8 cellular contexts compared by ENCODE assay signal in the genomic region with DNA sequence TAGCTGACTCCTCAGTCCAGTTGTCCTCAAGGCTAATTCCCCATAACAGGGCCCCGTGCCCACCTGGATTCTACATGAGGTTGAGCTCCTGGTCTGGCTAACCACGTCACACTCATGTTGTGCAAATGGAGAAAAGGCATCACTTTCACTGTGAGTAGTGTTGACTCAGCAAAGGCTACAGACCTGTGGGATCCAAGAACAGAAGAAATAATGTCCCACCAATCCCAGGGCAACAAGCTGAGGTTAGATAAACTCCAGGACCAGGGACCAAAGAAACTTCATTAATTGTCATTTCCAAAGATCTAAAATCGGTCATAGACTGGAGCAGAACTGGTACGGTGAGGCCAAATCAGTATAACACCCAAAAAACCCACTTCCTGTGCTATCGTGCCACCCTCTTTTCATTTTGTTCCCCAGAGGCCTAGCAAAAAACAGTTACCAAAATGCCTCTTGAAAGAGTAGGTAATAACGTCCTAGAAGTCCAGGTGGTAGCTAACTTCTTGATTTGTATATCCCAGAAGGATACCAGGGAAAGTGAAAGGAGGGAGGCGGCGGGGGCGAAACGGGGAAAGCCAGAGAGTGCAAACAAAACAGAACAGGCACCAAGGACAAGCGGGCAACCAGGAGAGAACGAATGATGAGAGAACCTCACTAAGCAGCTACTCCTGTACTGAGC. TPM values are rescaled to one million over a fixed set of nuclear protein-coding genes. Genes with fewer than 3 reads are reported as not detected.
DNase-seq lines count a peak whose midpoint lies in the region; ATAC-seq, FAIRE-seq and TF ChIP-seq lines count a peak whose summit lies in the region.

No MANE protein-coding gene starts in this region.

- H3K4me1 ChIP-seq in right cardiac atrium (ENCODE audit: control insufficient read depth, insufficient read depth, low read length), result peaks cover 5% of the 10 kb centered on the region

- H3K27me3 ChIP-seq in bronchial epithelial cell (ENCODE audit: control insufficient read depth, insufficient read depth, low read length), result no peaks in the 10 kb centered on the region
- no peaks in the 10 kb centered on the region for H3K27me3 ChIP-seq in right cardiac atrium (ENCODE audit: control insufficient read depth, insufficient read depth)

- intact Hi-C loops in right cardiac atrium (cut with DNase I), result no loop called here

- peak overlapping the region; percentile 50 for H3K4me3 ChIP-seq in bronchial epithelial cell (ENCODE audit: low read depth, low read length)
- peak overlapping the region; percentile 85 for H3K4me3 ChIP-seq in skeletal muscle cell (ENCODE audit: low read depth, low read length)
- H3K4me3 ChIP-seq in right cardiac atrium (ENCODE audit: low read length), result no peak overlapping the region

- H3K27ac ChIP-seq in right cardiac atrium (ENCODE audit: low read length), result no peak overlapping the region

- H3K36me3 ChIP-seq in bronchial epithelial cell (ENCODE audit: control insufficient read depth, insufficient read depth, low read length), result peaks cover 18% of the 10 kb centered on the region

- 76% methylated on average over 12 of the region's 12 CpGs for WGBS in right cardiac atrium

- peak; percentile 25 for DNase-seq in GM18507 (ENCODE audit: extremely low spot score, insufficient read length, low read depth)
- peak in 3 of 5 donors; percentile 11 to 80 (median 41) for DNase-seq in T-helper 1 cell
- peak; percentile 15 for DNase-seq in bronchial epithelial cell (ENCODE audit: low read depth)
- no peak for DNase-seq in skeletal muscle cell (ENCODE audit: low read depth)
- DNase-seq in HuH-7 (ENCODE audit: low spot score), result no peak
- DNase-seq in NCI-H82 (lab: John Stamatoyannopoulos, UW), result no peak
- no peak for DNase-seq in right cardiac atrium
- no peak for DNase-seq in SHP77 (lab: John Stamatoyannopoulos, UW)

- FAIRE-seq in GM18507 (lab: Jason Lieb, UNC), result peak; percentile 90
- peak; percentile 96 for FAIRE-seq in bronchial epithelial cell (lab: Jason Lieb, UNC)

- no peak for TF ChIP-seq CTCF in bronchial epithelial cell (IDR thresholded peaks at IDR 0.05; ENCODE audit: insufficient read depth, low read length, severe bottlenecking)

- ATAC-seq in right cardiac atrium, result no peak

- no peaks in the 10 kb centered on the region for H3K9me3 ChIP-seq in right cardiac atrium (ENCODE audit: control insufficient read depth, low read length)

RNA-seq across cellular contexts. Expression of a gene that starts 1.4 kb away (rescaled TPM):
- total RNA-seq in bronchial epithelial cell (27.9 and 40.3 TPM in 2 replicates), right cardiac atrium (10 to 100 TPM; 28.2 to 39.2 (median 30.5) TPM)
- polyA plus RNA-seq in right cardiac atrium, result 25.7 TPM

RNA-seq across cellular contexts. Expression of a gene that starts 2.0 kb away (rescaled TPM):
- 5.8 and 7.6 TPM in 2 replicates for total RNA-seq in bronchial epithelial cell
- 10 to 100 TPM; 20.6 to 23.8 (median 22.3) TPM for total RNA-seq in right cardiac atrium
- 8.0 TPM for polyA plus RNA-seq in right cardiac atrium

RNA-seq across cellular contexts. Expression of a gene that starts 31.3 kb away (rescaled TPM):
- total RNA-seq in bronchial epithelial cell (12.4 and 91.5 TPM in 2 replicates), right cardiac atrium (1,000 to 10,000 TPM in 1 of 4 donors, 100 to 1,000 TPM in 3; 414 to 1,307 (median 766) TPM)
- polyA plus RNA-seq in right cardiac atrium, result 987 TPM

RNA-seq across cellular contexts. Expression of a gene that starts 51.9 kb away (rescaled TPM):
- 3.2 and 8.1 TPM in 2 replicates for total RNA-seq in bronchial epithelial cell
- 10 to 100 TPM; 34.6 to 57.4 (median 40.8) TPM for total RNA-seq in right cardiac atrium
- polyA plus RNA-seq in right cardiac atrium, result 28.6 TPM

Comparison
In these comparisons a context has a peak if more than half of its experiments do, and no peak if none do; other contexts are left out.
1. DNase-seq: peak in GM18507 (single experiment), T-helper 1 cell (3 of 5) and bronchial epithelial cell (single experiment); none in skeletal muscle cell (single experiment), HuH-7 (single experiment), NCI-H82 (single experiment), right cardiac atrium (0 of 3) and SHP77 (0 of 2).